31 cellular contexts compared by ENCODE assay signal in genomic region chr1:196382383-196382782, GRCh38.
"Had no signal": no experiment of that assay in that cellular context is flagged by ENCODE, and none has a peak within 500 bp of the region (broad histone marks: within the 10 kb centered on the region; RNA-seq: fewer than 3 reads in every experiment).

No MANE protein-coding gene starts in this region.

- H3K9me3 Mint-ChIP-seq: activated CD8-positive, alpha-beta T cell treated with anti-CD3 and anti-CD28 coated beads for 36 hours; activated T-cell treated with anti-CD3 and anti-CD28 coated beads, Interleukin-2, amount 50 U/mL, for 4 hours; activated T-helper 17 cell treated with anti-CD3 and anti-CD28 coated beads, Interleukin-2, amount 50 U/mL, for 72 hours; T-helper 1 cell treated with Interleukin-12 subunit alpha and Interleukin-12 subunit beta and Interleukin-4 antibody, amounts not matched to agents 30 μg/mL and 1 μg/mL, for 36 hours had no signal

- H3K4me3 Mint-ChIP-seq: activated B cell treated with CpG ODN at 0.5 μM for 24 hours; activated CD8-positive, alpha-beta T cell treated with anti-CD3 and anti-CD28 coated beads for 36 hours; activated naive CD8-positive, alpha-beta T cell; activated T-cell treated with anti-CD3 and anti-CD28 coated beads, Interleukin-2, amount 50 U/mL, for 4 hours; activated T-helper 17 cell treated with anti-CD3 and anti-CD28 coated beads, Interleukin-2, amount 50 U/mL, for 72 hours; effector memory CD8-positive, alpha-beta T cell; T-helper 1 cell treated with Interleukin-12 subunit alpha and Interleukin-12 subunit beta and Interleukin-4 antibody, amounts not matched to agents 30 μg/mL and 1 μg/mL, for 36 hours had no signal

- H3K4me1 Mint-ChIP-seq: activated B cell treated with CpG ODN at 0.5 μM for 24 hours; activated T-helper 17 cell treated with anti-CD3 and anti-CD28 coated beads, Interleukin-2, amount 50 U/mL, for 72 hours had no signal

- ATAC-seq: activated CD4-positive, CD25-positive, alpha-beta regulatory T cell treated with anti-CD3 and anti-CD28 coated beads, Interleukin-2, amount 50 U/mL, for 24 hours; activated CD8-positive, alpha-beta T cell treated with anti-CD3 and anti-CD28 coated beads for 36 hours; activated T-cell treated with anti-CD3 and anti-CD28 coated beads, Interleukin-2, amount 50 U/mL, for 4 hours; activated T-helper 17 cell treated with anti-CD3 and anti-CD28 coated beads, Interleukin-2, amount 50 U/mL, for 72 hours; effector memory CD8-positive, alpha-beta T cell; gastroesophageal sphincter had no signal

- H3K4me3 ChIP-seq: esophagus squamous epithelium, gastroesophageal sphincter had no signal

- H3K27me3 Mint-ChIP-seq: activated B cell treated with CpG ODN at 0.5 μM for 24 hours; activated CD8-positive, alpha-beta T cell treated with anti-CD3 and anti-CD28 coated beads for 36 hours; activated naive CD8-positive, alpha-beta T cell; activated T-helper 17 cell treated with anti-CD3 and anti-CD28 coated beads, Interleukin-2, amount 50 U/mL, for 72 hours; effector memory CD8-positive, alpha-beta T cell had no signal

- H3K36me3 ChIP-seq: esophagus squamous epithelium, gastroesophageal sphincter, WERI-Rb-1 had no signal

- H3K27me3 ChIP-seq: esophagus squamous epithelium, gastroesophageal sphincter had no signal

- H3K27ac Mint-ChIP-seq: activated B cell treated with CpG ODN at 0.5 μM for 24 hours; activated CD8-positive, alpha-beta T cell treated with anti-CD3 and anti-CD28 coated beads for 36 hours; activated naive CD8-positive, alpha-beta T cell; activated T-helper 17 cell treated with anti-CD3 and anti-CD28 coated beads, Interleukin-2, amount 50 U/mL, for 72 hours; effector memory CD8-positive, alpha-beta T cell had no signal

- FAIRE-seq: astrocyte, colon had no signal

- H3K36me3 Mint-ChIP-seq: activated naive CD8-positive, alpha-beta T cell had no signal

- H3K27ac ChIP-seq: epithelial cell of prostate, esophagus squamous epithelium, gastroesophageal sphincter, WERI-Rb-1 had no signal

- DNase-seq: activated B cell treated with CpG ODN at 0.5 μM for 24 hours; activated CD4-positive, alpha-beta T cell treated with anti-CD3 and anti-CD28 coated beads for 48 hours; activated CD4-positive, alpha-beta T cell treated with anti-CD3 and anti-CD28 coated beads, Interleukin-2, amount 50 U/mL, for 1 hour; activated CD4-positive, alpha-beta T cell treated with anti-CD3 and anti-CD28 coated beads, Interleukin-2, amount 50 U/mL, for 48 hours; activated CD8-positive, alpha-beta memory T cell treated with anti-CD3 and anti-CD28 coated beads for 24 hours; activated CD8-positive, alpha-beta T cell treated with anti-CD3 and anti-CD28 coated beads for 36 hours; activated effector memory CD4-positive, alpha-beta T cell treated with Interleukin-2 at 50 U/mL for 16 hours; activated gamma-delta T cell treated with Interleukin-2 at 50 U/mL for 16 hours; activated naive CD4-positive, alpha-beta T cell treated with anti-CD3 and anti-CD28 coated beads, Interleukin-2, amount 50 U/mL, for 16 hours; activated naive CD4-positive, alpha-beta T cell treated with Interleukin-2 at 50 U/mL for 16 hours; activated T-cell treated with anti-CD3 and anti-CD28 coated beads, Interleukin-2, amount 50 U/mL, for 4 hours; amniotic stem cell; anterior cingulate cortex; caudate nucleus; cortex of kidney; dermis blood vessel endothelial cell; effector CD4-positive, alpha-beta T cell; effector memory CD8-positive, alpha-beta T cell; esophagus squamous epithelium; foreskin melanocyte; head of caudate nucleus; T1000; WERI-Rb-1 had no signal

- H3K4me1 ChIP-seq: esophagus squamous epithelium had no signal

- H3K9me3 ChIP-seq: esophagus squamous epithelium, gastroesophageal sphincter had no signal
